Comparison of ENCODE assay signal across 1 cellular context in the genomic region with DNA sequence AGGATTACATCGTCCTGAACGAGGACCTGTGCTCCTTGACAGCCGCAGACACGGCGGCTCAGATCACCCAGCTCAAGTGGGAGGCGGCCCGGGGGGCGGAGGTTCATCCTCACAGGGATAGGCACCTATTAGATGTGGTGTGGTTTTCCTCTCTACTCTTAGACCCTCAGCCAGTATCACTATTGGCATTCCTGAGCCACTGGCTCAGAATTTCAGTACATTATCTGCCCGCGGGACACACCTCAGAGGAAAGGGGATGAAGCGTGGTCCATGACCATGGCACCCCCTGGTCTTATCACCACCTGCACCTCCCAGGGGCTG.
TF ChIP-seq lines count a peak whose summit lies in the region.

No MANE protein-coding gene starts in this region.

TF ChIP-seq in HepG2, 621 proteins besides CTCF, POLR2A, EP300 and RAD21 (continued from another document):
- no peak for TF ChIP-seq SMARCE1 (IDR thresholded peaks at IDR 0.05; ENCODE audit: borderline replicate concordance)
- no peak for TF ChIP-seq ZNF296 (CRISPR knock-in tag; conservative IDR thresholded peaks at IDR 0.05)
- TF ChIP-seq ZBTB25 (CRISPR knock-in tag; IDR thresholded peaks at IDR 0.05) = no peak
- no peak for TF ChIP-seq ZNF7 (CRISPR knock-in tag; IDR thresholded peaks at IDR 0.05)
- no peak for TF ChIP-seq ZNF317 (CRISPR knock-in tag; IDR thresholded peaks at IDR 0.05)
- no peak for TF ChIP-seq CBX5 (CRISPR knock-in tag; IDR thresholded peaks at IDR 0.05; ENCODE audit: borderline replicate concordance)
